ENCODE assay signal across 8 cellular contexts in genomic region chr14:71103662-71104484, GRCh38.
DNase-seq lines count a peak whose midpoint lies in the region; ATAC-seq, FAIRE-seq and TF ChIP-seq lines count a peak whose summit lies in the region.

No MANE protein-coding gene starts in this region.

- DNase-seq in AG09309 (ENCODE audit: low read depth) = no peak
- DNase-seq in GM12891 (ENCODE audit: insufficient read length, low spot score) = peak; percentile 27
- DNase-seq in NCI-H2107 (lab: John Stamatoyannopoulos, UW) = peak; percentile 44
- DNase-seq in WERI-Rb-1 = peak; percentile 25
- peak; percentile 71 for DNase-seq in germinal center (ENCODE audit: low spot score)
- DNase-seq in retinal pigment epithelial cell (ENCODE audit: low read depth) = peak; percentile 37

- peaks cover 39% of the 10 kb centered on the region for H3K36me3 ChIP-seq in WERI-Rb-1

- H3K4me3 ChIP-seq in AG09309 (ENCODE audit: control insufficient read depth, low read depth, low read length) = no peak overlapping the region
- no peak overlapping the region for H3K4me3 ChIP-seq in WERI-Rb-1 (ENCODE audit: low read depth, low read length)
- H3K4me3 ChIP-seq in retinal pigment epithelial cell (ENCODE audit: low read length) = no peak overlapping the region

- no peak for TF ChIP-seq POLR2A in GM12891 (IDR thresholded peaks at IDR 0.05; ENCODE audit: low read depth, low read length)

- H3K27me3 ChIP-seq in WERI-Rb-1 (ENCODE audit: insufficient read depth, low read depth, severe bottlenecking) = no peaks in the 10 kb centered on the region

- no peak for ATAC-seq in GM21529 (IDR thresholded peaks at IDR 0.05; ENCODE audit: unreplicated experiment)
- no peak for ATAC-seq in HG02623 (IDR thresholded peaks at IDR 0.05; ENCODE audit: unreplicated experiment)

- no peaks in the 10 kb centered on the region for H3K9me3 ChIP-seq in WERI-Rb-1 (ENCODE audit: severe bottlenecking)

- no peak overlapping the region for H3K27ac ChIP-seq in WERI-Rb-1

- TF ChIP-seq CTCF in AG09309 (IDR thresholded peaks at IDR 0.05; ENCODE audit: control insufficient read depth, insufficient read depth, low read depth, low read length, missing control alignments) (peak; percentile 74), WERI-Rb-1 (IDR thresholded peaks at IDR 0.05; ENCODE audit: low read depth, low read length) (peak; percentile 50), retinal pigment epithelial cell (conservative IDR thresholded peaks at IDR 0.05; ENCODE audit: low read depth, low read length) (peak; percentile 83)

- peak; percentile 86 for FAIRE-seq in GM12891 (lab: Jason Lieb, UNC)

TF ChIP-seq in GM12891, 5 proteins besides CTCF, POLR2A, EP300 and RAD21:
- TF ChIP-seq POU2F2 (IDR thresholded peaks at IDR 0.05; ENCODE audit: low read depth, low read length) = no peak
- no peak for TF ChIP-seq SPI1 (IDR thresholded peaks at IDR 0.05; ENCODE audit: low read depth, low read length)
- no peak for TF ChIP-seq POLR2AphosphoS5 (IDR thresholded peaks at IDR 0.05; ENCODE audit: low read depth, low read length)
- TF ChIP-seq TAF1 (IDR thresholded peaks at IDR 0.05; ENCODE audit: low read depth, low read length) = no peak
- TF ChIP-seq PAX5 (IDR thresholded peaks at IDR 0.05; ENCODE audit: insufficient read depth, low read length, severe bottlenecking) = no peak
